In the genomic region with DNA sequence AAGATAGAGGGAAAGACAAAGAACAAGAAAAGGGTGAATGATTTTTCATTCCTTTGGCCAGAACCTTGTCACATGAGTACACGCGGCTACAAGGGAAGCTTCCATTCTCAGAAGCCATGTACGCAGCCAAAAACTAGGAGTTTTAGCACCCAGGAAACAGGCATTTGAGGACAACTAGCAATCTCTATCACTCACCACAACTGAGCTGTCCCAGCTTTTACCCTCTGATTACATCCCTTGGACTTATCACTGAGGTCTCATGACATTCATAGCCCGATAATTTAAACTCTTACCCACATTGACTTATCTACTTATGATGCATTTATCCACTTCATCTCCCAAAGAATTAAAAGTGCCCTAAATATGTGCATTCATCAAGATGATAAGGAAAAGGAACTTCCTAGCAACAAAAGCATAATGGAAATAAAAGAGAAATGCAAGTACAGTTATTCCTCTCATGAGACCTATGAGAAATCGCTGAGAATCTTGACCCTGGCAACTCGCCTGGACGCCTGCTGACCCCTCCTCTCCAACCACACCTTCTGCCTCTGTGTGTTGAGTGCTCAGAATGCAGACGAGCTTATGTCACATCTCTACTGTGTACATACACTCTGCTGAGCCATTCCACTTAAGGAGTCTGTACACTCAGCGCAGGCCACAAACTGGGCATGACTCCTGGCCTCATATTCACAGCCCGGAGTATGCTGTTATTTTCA, we compare ENCODE assay signal across 14 cellular contexts. TPM values are rescaled to one million over a fixed set of nuclear protein-coding genes. Genes with fewer than 3 reads are reported as not detected.
DNase-seq lines count a peak whose midpoint lies in the region; ATAC-seq and TF ChIP-seq lines count a peak whose summit lies in the region.
"Had no signal": no experiment of that assay in that cellular context is flagged by ENCODE, and none has a peak within 500 bp of the region (broad histone marks: within the 10 kb centered on the region; RNA-seq: fewer than 3 reads in every experiment).

No MANE protein-coding gene starts in this region.

- H3K36me3 ChIP-seq in fibroblast of lung (ENCODE audit: control insufficient read depth, insufficient read depth, low read length), result no peaks in the 10 kb centered on the region
- no peaks in the 10 kb centered on the region for H3K36me3 ChIP-seq in transverse colon
- H3K36me3 ChIP-seq: heart right ventricle, tibial nerve, WERI-Rb-1 had no signal

- H3K4me1 Mint-ChIP-seq in stimulated activated effector memory CD8-positive, alpha-beta T cell treated with anti-CD3 and anti-CD28 coated beads, Interleukin-12 subunit alpha, Interleukin-12 subunit beta, amount 100 ng/mL, for 72 hours, result peaks cover 5% of the 10 kb centered on the region

- H3K9me3 ChIP-seq in fibroblast of lung (ENCODE audit: control insufficient read depth, insufficient read depth, low read depth, low read length) (no peaks in the 10 kb centered on the region), transverse colon (no peaks in the 10 kb centered on the region)
- H3K9me3 ChIP-seq: heart right ventricle, tibial nerve had no signal

- no peaks in the 10 kb centered on the region for H3K4me1 ChIP-seq in fibroblast of lung (ENCODE audit: control insufficient read depth, extremely low read depth, insufficient read depth, low read length)
- H3K4me1 ChIP-seq in transverse colon, result no peaks in the 10 kb centered on the region

- no peaks in the 10 kb centered on the region for H3K9me3 Mint-ChIP-seq in stimulated activated effector memory CD8-positive, alpha-beta T cell treated with anti-CD3 and anti-CD28 coated beads, Interleukin-12 subunit alpha, Interleukin-12 subunit beta, amount 100 ng/mL, for 72 hours
- H3K9me3 Mint-ChIP-seq: endodermal cell had no signal

- no peak for TF ChIP-seq CTCF in fibroblast of lung (conservative IDR thresholded peaks at IDR 0.05 in 1 of 2, IDR thresholded peaks at IDR 0.05 in 1 of 2; ENCODE audit: low read depth in 1 of 2, low read length in 2 of 2)
- TF ChIP-seq CTCF in transverse colon (IDR thresholded peaks at IDR 0.05), result no peak

- H3K79me2 ChIP-seq in fibroblast of lung (ENCODE audit: control insufficient read depth, insufficient read depth, low read length), result no peaks in the 10 kb centered on the region

- no peak overlapping the region for H3K4me2 ChIP-seq in fibroblast of lung (ENCODE audit: extremely low read depth, insufficient read depth, low read length)

- WGBS in transverse colon (ENCODE audit: low coverage in 1 of 2), 2 donors, result 68 to 78% methylated on average over 8 to 10 of the region's 10 CpGs

- H3K27ac Mint-ChIP-seq in stimulated activated effector memory CD8-positive, alpha-beta T cell treated with anti-CD3 and anti-CD28 coated beads, Interleukin-12 subunit alpha, Interleukin-12 subunit beta, amount 100 ng/mL, for 72 hours, result no peak overlapping the region
- H3K27ac Mint-ChIP-seq: endodermal cell had no signal

- H4K20me1 ChIP-seq in fibroblast of lung (ENCODE audit: control insufficient read depth, extremely low read depth, insufficient read depth, low read length), result no peaks in the 10 kb centered on the region

- TF ChIP-seq EP300 in transverse colon (IDR thresholded peaks at IDR 0.05; ENCODE audit: low read depth), result no peak

- H3K4me3 Mint-ChIP-seq in stimulated activated effector memory CD8-positive, alpha-beta T cell treated with anti-CD3 and anti-CD28 coated beads, Interleukin-12 subunit alpha, Interleukin-12 subunit beta, amount 100 ng/mL, for 72 hours, result no peak overlapping the region
- H3K4me3 Mint-ChIP-seq: endodermal cell had no signal

- in situ Hi-C loops in transverse colon (cut with MboI; ENCODE audit: low pct_ligation_motif_present in 1 of 4, low pct_unique_long_range_greater_than_20kb in 1 of 4, low sequenced_read_pairs in 3 of 4), result loop anchor here in 3 of 4 donors (10.0 to 25.0 kb wide), 5 partner anchors 133 to 433 kb away; no protein-coding TSS in a partner anchor

- intact Hi-C loops in transverse colon (cut with DNase I; ENCODE audit: low total_unique reads), result loop anchor here (10.0 kb wide), 1 partner anchor 295 kb away; no protein-coding TSS in a partner anchor

- ATAC-seq in stimulated activated effector memory CD8-positive, alpha-beta T cell treated with anti-CD3 and anti-CD28 coated beads, Interleukin-12 subunit alpha, Interleukin-12 subunit beta, amount 100 ng/mL, for 72 hours, result no peak
- ATAC-seq in GM18498 (IDR thresholded peaks at IDR 0.05; ENCODE audit: unreplicated experiment), result no peak

- H3K36me3 Mint-ChIP-seq in stimulated activated effector memory CD8-positive, alpha-beta T cell treated with anti-CD3 and anti-CD28 coated beads, Interleukin-12 subunit alpha, Interleukin-12 subunit beta, amount 100 ng/mL, for 72 hours, result no peaks in the 10 kb centered on the region

- H3K27ac ChIP-seq in fibroblast of lung (ENCODE audit: insufficient read depth, low read length) (no peak overlapping the region), transverse colon (no peak overlapping the region)
- H3K27ac ChIP-seq: RWPE1, WERI-Rb-1 had no signal

- DNase-seq in NCI-H748 (lab: John Stamatoyannopoulos, UW; ENCODE audit: unreplicated experiment), result peak; percentile 65
- no peak for DNase-seq in NCI-H748 treated with DMSO at 0.1 percent for 48 hours (lab: John Stamatoyannopoulos, UW)
- DNase-seq in NCI-H510A (lab: John Stamatoyannopoulos, UW), result peak; percentile 55
- DNase-seq in fibroblast of lung (ENCODE audit: low read depth in 2 of 2), result peak; percentile 34 to 81
- DNase-seq in skeletal muscle cell (ENCODE audit: low read depth), result peak; percentile 90
- no peak for DNase-seq in stimulated activated effector memory CD8-positive, alpha-beta T cell treated with anti-CD3 and anti-CD28 coated beads, Interleukin-12 subunit alpha, Interleukin-12 subunit beta, amount 100 ng/mL, for 72 hours (ENCODE audit: low spot score in 2 of 2)
- DNase-seq in transverse colon, result no peak
- DNase-seq: activated T-cell treated with anti-CD3 and anti-CD28 coated beads, Interleukin-2, amount 50 U/mL, for 1 hour; endodermal cell; heart right ventricle; WERI-Rb-1 had no signal

- H2AFZ ChIP-seq in fibroblast of lung (ENCODE audit: low read length), result no peak overlapping the region

- TF ChIP-seq POLR2A in transverse colon (IDR thresholded peaks at IDR 0.05), result no peak

- H3K9ac ChIP-seq in fibroblast of lung (ENCODE audit: insufficient read depth, low read length), result no peak overlapping the region

- no peak overlapping the region for H3K4me3 ChIP-seq in fibroblast of lung (replicated peaks in 1 of 4; ENCODE audit: control extremely low read depth in 1 of 4, insufficient read depth in 1 of 4, low read depth in 3 of 4, low read length in 4 of 4)
- H3K4me3 ChIP-seq in skeletal muscle cell (ENCODE audit: low read depth, low read length), result no peak overlapping the region
- no peak overlapping the region for H3K4me3 ChIP-seq in transverse colon
- H3K4me3 ChIP-seq: tibial nerve had no signal

- H3K27me3 ChIP-seq in fibroblast of lung (ENCODE audit: control insufficient read depth, insufficient read depth, low read length) (no peaks in the 10 kb centered on the region), transverse colon (no peaks in the 10 kb centered on the region)
- H3K27me3 ChIP-seq: heart right ventricle, tibial nerve had no signal

RNA-seq across cellular contexts. Expression of a gene that starts 28.7 kb away (rescaled TPM):
- 15.2 and 31.4 TPM in 2 replicates for total RNA-seq in fibroblast of lung
- polyA plus RNA-seq in fibroblast of lung, result 21.5 and 50.8 TPM in 2 replicates
- 13.1 and 32.9 TPM in 2 replicates for polyA plus RNA-seq in fibroblast of lung (2012)
- 22.8 and 32.0 TPM in 2 replicates for polyA minus RNA-seq in fibroblast of lung (ENCODE audit: low replicate concordance)
- total RNA-seq in transverse colon, result 10 to 100 TPM; 76.3 to 99.1 (median 83.0) TPM

RNA-seq across cellular contexts. Expression of a gene that starts 36.0 kb away (rescaled TPM):
- total RNA-seq in fibroblast of lung (13.4 and 14.0 TPM in 2 replicates), transverse colon (10 to 100 TPM in 3 of 4 donors, under 1 TPM in 1; 0.60 to 22.1 (median 21.2) TPM)
- polyA plus RNA-seq in fibroblast of lung, result 16.4 and 17.6 TPM in 2 replicates
- 21.2 and 28.7 TPM in 2 replicates for polyA plus RNA-seq in fibroblast of lung (2012)
- 1.7 and 10.3 TPM in 2 replicates for polyA minus RNA-seq in fibroblast of lung (ENCODE audit: low replicate concordance)

RNA-seq across cellular contexts. Expression of a gene that starts 59.8 kb away (rescaled TPM):
- total RNA-seq in fibroblast of lung (16.2 and 19.2 TPM in 2 replicates), transverse colon (10 to 100 TPM in 2 of 4 donors, 1 to 10 TPM in 2; 6.0 to 33.0 (median 19.8) TPM)
- 13.4 and 14.9 TPM in 2 replicates for polyA plus RNA-seq in fibroblast of lung
- polyA plus RNA-seq in fibroblast of lung (2012), result 14.1 and 15.0 TPM in 2 replicates
- polyA minus RNA-seq in fibroblast of lung (ENCODE audit: low replicate concordance), result 0.30 TPM in 1 of 2 replicates, not detected in the other

Comparison
In these comparisons a context has a peak if more than half of its experiments do, and no peak if none do; other contexts are left out.
1. DNase-seq: peak in NCI-H748 (single experiment), NCI-H510A (single experiment), fibroblast of lung (2 of 2) and skeletal muscle cell (single experiment); none in NCI-H748 treated with DMSO at 0.1 percent for 48 hours (single experiment), stimulated activated effector memory CD8-positive, alpha-beta T cell treated with anti-CD3 and anti-CD28 coated beads, Interleukin-12 subunit alpha, Interleukin-12 subunit beta, amount 100 ng/mL, for 72 hours (0 of 2) and transverse colon (single experiment).